1 cellular context compared by ENCODE assay signal in genomic region chr20:39277185-39277584, GRCh38.
TF ChIP-seq lines count a peak whose summit lies in the region.

No MANE protein-coding gene starts in this region.

TF ChIP-seq in GM23338, 12 proteins besides CTCF, POLR2A, EP300 and RAD21 (continued from another document):
- no peak for TF ChIP-seq REST (IDR thresholded peaks at IDR 0.05; ENCODE audit: unreplicated experiment)
